In genomic region chr17:80152057-80152831, GRCh38 we compare ENCODE assay signal across 1 cellular context.
TF ChIP-seq lines count a peak whose summit lies in the region.

No MANE protein-coding gene starts in this region.

TF ChIP-seq in H1, 55 proteins besides CTCF, POLR2A, EP300 and RAD21:
- TF ChIP-seq FOSL1 (IDR thresholded peaks at IDR 0.05; ENCODE audit: insufficient read depth, low read depth, low read length) = no peak
- no peak for TF ChIP-seq RNF2 (IDR thresholded peaks at IDR 0.05; ENCODE audit: borderline replicate concordance, low read depth, low read length, missing control alignments, poor library complexity, severe bottlenecking)
- TF ChIP-seq USF2 (IDR thresholded peaks at IDR 0.05; ENCODE audit: low read length) = no peak
- TF ChIP-seq CHD7 (IDR thresholded peaks at IDR 0.05; ENCODE audit: insufficient replicate concordance, low read length) = no peak
- TF ChIP-seq SP4 (IDR thresholded peaks at IDR 0.05; ENCODE audit: low read length) = no peak
- TF ChIP-seq SP1 (IDR thresholded peaks at IDR 0.05; ENCODE audit: low read depth, low read length) = no peak
